Comparison of ENCODE assay signal across 33 cellular contexts in genomic region chr3:9071982-9072666, GRCh38.
DNase-seq lines count a peak whose midpoint lies in the region; ATAC-seq and TF ChIP-seq lines count a peak whose summit lies in the region.
"Had no signal": no experiment of that assay in that cellular context is flagged by ENCODE, and none has a peak within 500 bp of the region (broad histone marks: within the 10 kb centered on the region; RNA-seq: fewer than 3 reads in every experiment).

No MANE protein-coding gene starts in this region.

- no peak overlapping the region for H3K9ac ChIP-seq in mesendoderm (ENCODE audit: low read length)

- no peaks in the 10 kb centered on the region for H3K9me3 Mint-ChIP-seq in activated naive CD4-positive, alpha-beta T cell treated with anti-CD3 and anti-CD28 coated beads, Interleukin-2, amount 50 U/mL, for 72 hours
- H3K9me3 Mint-ChIP-seq in naive thymus-derived CD4-positive, alpha-beta T cell, result no peaks in the 10 kb centered on the region
- H3K9me3 Mint-ChIP-seq: dendritic cell treated with granulocyte-macrophage colony-stimulating factor and Interleukin-4, amounts not matched to agents 40 ng/mL and 50 ng/mL, for 4 days; nephron had no signal

- no peak overlapping the region for H3K4me3 ChIP-seq in naive thymus-derived CD4-positive, alpha-beta T cell (ENCODE audit: low read length)
- H3K4me3 ChIP-seq in mesendoderm (ENCODE audit: low read length) (no peak overlapping the region), H7 (ENCODE audit: insufficient read depth, low read depth, low read length) (no peak overlapping the region)
- H3K4me3 ChIP-seq: HAP-1, hepatocyte, spleen, tibial nerve had no signal

- no peak for TF ChIP-seq CTCF in foreskin keratinocyte (conservative IDR thresholded peaks at IDR 0.05)

- H3K4me1 ChIP-seq in foreskin keratinocyte (peaks cover 10% of the 10 kb centered on the region), mesendoderm (ENCODE audit: control insufficient read depth, low read depth, low read length) (peaks cover under 1% of the 10 kb centered on the region)
- H3K4me1 ChIP-seq in naive thymus-derived CD4-positive, alpha-beta T cell (ENCODE audit: control insufficient read depth in 2 of 2, insufficient read depth in 2 of 2, low read length in 2 of 2), result no peaks in the 10 kb centered on the region
- H3K4me1 ChIP-seq: HAP-1, spleen had no signal

- H3K79me2 ChIP-seq in mesendoderm (ENCODE audit: control insufficient read depth, insufficient read depth, low read length), result no peaks in the 10 kb centered on the region
- H3K79me2 ChIP-seq: hepatocyte had no signal

- H3K36me3 ChIP-seq in naive thymus-derived CD4-positive, alpha-beta T cell (ENCODE audit: control insufficient read depth in 2 of 3, insufficient read depth in 3 of 3, low read length in 3 of 3), result no peaks in the 10 kb centered on the region
- H3K36me3 ChIP-seq in mesendoderm (ENCODE audit: control insufficient read depth, insufficient read depth, low read length) (no peaks in the 10 kb centered on the region), H7 (replicated peaks; ENCODE audit: control insufficient read depth, insufficient read depth, low read length) (no peaks in the 10 kb centered on the region)
- H3K36me3 ChIP-seq: HAP-1, spleen, tibial nerve had no signal

- H2BK120ac ChIP-seq in mesendoderm (ENCODE audit: low read depth, low read length), result no peak overlapping the region

- peaks cover 0 to 5% (median 0%) of the 10 kb centered on the region in 5 donors for H3K27me3 Mint-ChIP-seq in naive thymus-derived CD4-positive, alpha-beta T cell
- H3K27me3 Mint-ChIP-seq: activated naive CD8-positive, alpha-beta T cell; dendritic cell treated with granulocyte-macrophage colony-stimulating factor and Interleukin-4, amounts not matched to agents 40 ng/mL and 50 ng/mL, for 4 days had no signal

- H3K4ac ChIP-seq in mesendoderm (ENCODE audit: low read depth, low read length), result no peak overlapping the region

- H3K9me3 ChIP-seq in naive thymus-derived CD4-positive, alpha-beta T cell (ENCODE audit: control insufficient read depth in 2 of 3, low read length in 3 of 3), result no peaks in the 10 kb centered on the region
- H3K9me3 ChIP-seq: HAP-1, spleen, tibial nerve had no signal

- intact Hi-C loops in naive thymus-derived CD4-positive, alpha-beta T cell (cut with micrococcal nuclease), result no loop called here

- H4K8ac ChIP-seq in mesendoderm (ENCODE audit: low read depth, low read length), result no peak overlapping the region

- no peak overlapping the region for H3K23ac ChIP-seq in mesendoderm (ENCODE audit: low read length)

- POLR2A ChIA-PET in naive thymus-derived CD4-positive, alpha-beta T cell (lab: Charles Lee), result no interaction called here

- CTCF ChIA-PET in naive thymus-derived CD4-positive, alpha-beta T cell (lab: Charles Lee), result no interaction called here

- no CpG with 5 or more reads among the region's 10 CpGs for WGBS in mesendoderm (ENCODE audit: extremely low coverage, insufficient coverage, low lambda C conversion rate)

- H4K5ac ChIP-seq in mesendoderm (ENCODE audit: low read length), result no peak overlapping the region

- no peak overlapping the region for H2BK5ac ChIP-seq in mesendoderm (ENCODE audit: low read length)

- peaks cover 0 to 7% (median 0%) of the 10 kb centered on the region in 7 donors for H3K4me1 Mint-ChIP-seq in naive thymus-derived CD4-positive, alpha-beta T cell
- H3K4me1 Mint-ChIP-seq: nephron had no signal

- H3K56ac ChIP-seq in mesendoderm (ENCODE audit: low read length), result no peak overlapping the region

- no peaks in the 10 kb centered on the region for H3K79me1 ChIP-seq in mesendoderm (ENCODE audit: low read length)

- no peak for DNase-seq in activated naive CD4-positive, alpha-beta T cell treated with anti-CD3 and anti-CD28 coated beads, Interleukin-2, amount 50 U/mL, for 72 hours (ENCODE audit: low spot score in 2 of 2)
- DNase-seq in activated naive CD4-positive, alpha-beta T cell treated with Interleukin-2 at 50 U/mL for 16 hours, result no peak
- DNase-seq in foreskin keratinocyte, result no peak
- no peak for DNase-seq in naive thymus-derived CD4-positive, alpha-beta T cell
- DNase-seq in mesendoderm, result no peak
- no peak for DNase-seq in H7
- DNase-seq in H4 (ENCODE audit: low spot score), result no peak
- DNase-seq: 8988T; activated CD8-positive, alpha-beta T cell treated with anti-CD3 and anti-CD28 coated beads, Interleukin-2, amount 10 ng/mL, durations not matched to agents 7 days and 5 days; aorta; central memory CD4-positive, alpha-beta T cell; COR-L47; DMS53; Karpas-422; kidney glomerular epithelial cell; NCI-H1417; NCI-H2081 treated with DMSO at 0.1 percent for 48 hours; NCI-H2227 treated with DMSO at 0.1 percent for 48 hours; NCI-H526; NK-92 treated with Interleukin-12 subunit alpha and Interleukin-12 subunit beta, amount 100 ng/mL, for 24 hours; SHP77 treated with DMSO at 0.1 percent for 48 hours; spleen; stimulated activated CD4-positive, alpha-beta T cell treated with anti-CD3 and anti-CD28 coated beads, Interleukin-2, amount 100 ng/mL, for 24 hours; stimulated activated CD8-positive, alpha-beta memory T cell treated with anti-CD3 and anti-CD28 coated beads, Interleukin-4, amount 100 ng/mL, for 48 hours; T-helper 2 cell had no signal

- H3K36me3 Mint-ChIP-seq in activated naive CD4-positive, alpha-beta T cell treated with anti-CD3 and anti-CD28 coated beads, Interleukin-2, amount 50 U/mL, for 72 hours, result no peaks in the 10 kb centered on the region
- H3K36me3 Mint-ChIP-seq in naive thymus-derived CD4-positive, alpha-beta T cell, result no peaks in the 10 kb centered on the region
- H3K36me3 Mint-ChIP-seq: activated naive CD8-positive, alpha-beta T cell had no signal

- H3K27ac ChIP-seq in foreskin keratinocyte, result no peak overlapping the region
- H3K27ac ChIP-seq in naive thymus-derived CD4-positive, alpha-beta T cell (ENCODE audit: low read depth, low read length), result no peak overlapping the region
- no peak overlapping the region for H3K27ac ChIP-seq in mesendoderm (ENCODE audit: low read depth, low read length)
- H3K27ac ChIP-seq: C4-2B, hepatocyte, spleen, tibial nerve had no signal

- peak; percentile 43 to 51 for ATAC-seq in activated naive CD4-positive, alpha-beta T cell treated with anti-CD3 and anti-CD28 coated beads, Interleukin-2, amount 50 U/mL, for 72 hours
- peak; percentile 16 for ATAC-seq in foreskin keratinocyte
- peak; percentile 46 for ATAC-seq in naive thymus-derived CD4-positive, alpha-beta T cell
- no peak for ATAC-seq in HG03565 (IDR thresholded peaks at IDR 0.05; ENCODE audit: unreplicated experiment)
- ATAC-seq: activated CD8-positive, alpha-beta T cell treated with anti-CD3 and anti-CD28 coated beads, Interleukin-2, amount 10 ng/mL, durations not matched to agents 7 days and 5 days had no signal

- no peak overlapping the region for H3K4me3 Mint-ChIP-seq in naive thymus-derived CD4-positive, alpha-beta T cell
- H3K4me3 Mint-ChIP-seq: activated CD8-positive, alpha-beta T cell treated with anti-CD3 and anti-CD28 coated beads, Interleukin-2, amount 10 ng/mL, durations not matched to agents 7 days and 5 days; activated naive CD8-positive, alpha-beta T cell; dendritic cell treated with granulocyte-macrophage colony-stimulating factor and Interleukin-4, amounts not matched to agents 40 ng/mL and 50 ng/mL, for 4 days; nephron had no signal

- no peak overlapping the region for H3K4me2 ChIP-seq in mesendoderm (ENCODE audit: low read length)
- H3K4me2 ChIP-seq: hepatocyte had no signal

- peak overlapping the region in 1 of 2 donors; percentile 6 for H3K27ac Mint-ChIP-seq in activated naive CD4-positive, alpha-beta T cell treated with anti-CD3 and anti-CD28 coated beads, Interleukin-2, amount 50 U/mL, for 72 hours
- H3K27ac Mint-ChIP-seq in naive thymus-derived CD4-positive, alpha-beta T cell, result no peak overlapping the region
- H3K27ac Mint-ChIP-seq: activated CD8-positive, alpha-beta T cell treated with anti-CD3 and anti-CD28 coated beads, Interleukin-2, amount 10 ng/mL, durations not matched to agents 7 days and 5 days; activated naive CD8-positive, alpha-beta T cell; dendritic cell treated with granulocyte-macrophage colony-stimulating factor and Interleukin-4, amounts not matched to agents 40 ng/mL and 50 ng/mL, for 4 days; nephron had no signal

- H3K27me3 ChIP-seq in foreskin keratinocyte, result no peaks in the 10 kb centered on the region
- no peaks in the 10 kb centered on the region for H3K27me3 ChIP-seq in naive thymus-derived CD4-positive, alpha-beta T cell (ENCODE audit: control insufficient read depth in 2 of 2, insufficient read depth in 2 of 2, low read length in 2 of 2)
- H3K27me3 ChIP-seq in mesendoderm (ENCODE audit: insufficient read depth, low read length, poor library complexity), result no peaks in the 10 kb centered on the region
- H3K27me3 ChIP-seq in H7 (ENCODE audit: control insufficient read depth, insufficient read depth, low read length), result no peaks in the 10 kb centered on the region
- H3K27me3 ChIP-seq: hepatocyte, tibial nerve had no signal

- no peak overlapping the region for H3K18ac ChIP-seq in mesendoderm (ENCODE audit: low read length)

- H2AK5ac ChIP-seq in mesendoderm (ENCODE audit: low read length), result no peak overlapping the region

- no peak overlapping the region for H2BK15ac ChIP-seq in mesendoderm (replicated peaks; ENCODE audit: low read depth)
